Comparison of ENCODE assay signal across 21 cellular contexts in the genomic region with DNA sequence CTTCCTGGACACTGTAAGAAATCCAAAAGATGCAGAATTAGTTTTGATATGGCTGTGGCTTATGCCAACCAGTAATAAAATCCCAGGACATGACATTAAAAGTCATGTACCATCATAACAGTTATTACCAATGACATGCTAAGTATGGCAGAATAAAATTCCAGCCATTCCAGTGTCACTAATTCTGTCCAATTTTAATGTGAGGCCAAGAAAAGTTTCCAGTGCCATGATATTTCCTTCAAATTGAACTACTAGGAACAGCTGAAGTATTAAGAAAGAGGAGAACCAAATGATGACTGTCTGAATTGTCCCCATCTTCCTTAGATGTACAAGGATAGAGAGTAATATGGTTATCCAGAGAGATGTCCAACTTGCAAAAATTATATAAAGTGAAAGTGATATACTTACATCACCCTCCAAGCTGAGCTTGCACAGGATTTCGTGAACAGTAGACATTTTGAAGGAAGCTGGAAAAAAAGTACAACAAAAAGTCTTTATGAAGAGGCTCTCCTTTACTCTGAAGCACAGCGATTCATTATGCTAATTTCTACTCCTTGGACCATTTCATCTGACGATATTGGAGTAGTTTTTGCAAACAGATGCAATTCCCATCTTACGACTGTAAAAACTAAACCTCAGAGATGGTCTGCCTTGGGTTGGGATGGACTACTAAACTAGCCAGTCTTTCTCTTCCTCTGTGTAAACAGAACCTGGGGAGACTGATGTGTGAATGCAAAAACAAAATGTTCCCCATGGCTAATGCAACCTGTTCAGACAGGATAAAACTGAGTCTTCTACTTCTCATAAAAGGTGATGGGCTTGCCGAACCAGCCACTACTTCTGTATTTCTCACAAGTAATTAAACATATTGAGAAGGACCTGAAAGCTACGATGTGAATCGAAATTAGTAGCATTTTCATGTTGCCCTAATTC. TPM values are rescaled to one million over a fixed set of nuclear protein-coding genes. Genes with fewer than 3 reads are reported as not detected.
DNase-seq lines count a peak whose midpoint lies in the region; ATAC-seq, FAIRE-seq and TF ChIP-seq lines count a peak whose summit lies in the region.
"Had no signal": no experiment of that assay in that cellular context is flagged by ENCODE, and none has a peak within 500 bp of the region (broad histone marks: within the 10 kb centered on the region; RNA-seq: fewer than 3 reads in every experiment).

No MANE protein-coding gene starts in this region.

- H2AFZ ChIP-seq in astrocyte (ENCODE audit: low read depth, low read length) (no peak overlapping the region), smooth muscle cell (ENCODE audit: low read depth) (no peak overlapping the region)

- no peaks in the 10 kb centered on the region for H3K9me3 ChIP-seq in astrocyte (ENCODE audit: insufficient read depth, low read depth, low read length)
- no peaks in the 10 kb centered on the region for H3K9me3 ChIP-seq in smooth muscle cell (replicated peaks; ENCODE audit: low read depth)
- H3K9me3 ChIP-seq: transverse colon had no signal

- H3F3A ChIP-seq in smooth muscle cell (ENCODE audit: low read depth): peaks cover 63% of the 10 kb centered on the region

- H3K4me1 Mint-ChIP-seq in astrocyte (ENCODE audit: low read depth, unreplicated experiment) (peaks cover 61% of the 10 kb centered on the region), T-cell (peaks cover 19 to 52% (median 37%) of the 10 kb centered on the region in 3 donors)
- peaks cover 51% of the 10 kb centered on the region for H3K4me1 Mint-ChIP-seq in activated CD4-positive, alpha-beta memory T cell treated with anti-CD3 and anti-CD28 coated beads, Interleukin-2, amount 10 ng/mL, durations not matched to agents 7 days and 5 days

- H4K20me1 ChIP-seq in astrocyte (ENCODE audit: insufficient read depth, low read length) (peaks cover 96% of the 10 kb centered on the region), smooth muscle cell (ENCODE audit: low read depth) (peaks cover 100% of the 10 kb centered on the region)

- H3K9me3 Mint-ChIP-seq in astrocyte (ENCODE audit: unreplicated experiment) (no peaks in the 10 kb centered on the region), T-cell (no peaks in the 10 kb centered on the region)
- no peaks in the 10 kb centered on the region for H3K9me3 Mint-ChIP-seq in activated CD4-positive, alpha-beta memory T cell treated with anti-CD3 and anti-CD28 coated beads, Interleukin-2, amount 10 ng/mL, durations not matched to agents 7 days and 5 days
- H3K9me3 Mint-ChIP-seq: activated naive CD8-positive, alpha-beta T cell treated with anti-CD3 and anti-CD28 coated beads, Interleukin-2, amount 50 U/mL, for 24 hours; activated T-helper 17 cell treated with anti-CD3 and anti-CD28 coated beads, Interleukin-2, amount 50 U/mL, for 72 hours; stimulated activated naive B cell treated with anti-CD40 and anti-IgM and Interleukin-4, amounts not matched to agents 10 μg/mL and 1 μg/mL and 100 μg/mL, for 72 hours had no signal

- ATAC-seq in T-cell (replicated peaks in 1 of 4) (no peak), HG02981 (IDR thresholded peaks at IDR 0.05; ENCODE audit: unreplicated experiment) (no peak), GM21825 (IDR thresholded peaks at IDR 0.05; ENCODE audit: unreplicated experiment) (no peak)
- ATAC-seq: activated naive CD8-positive, alpha-beta T cell treated with anti-CD3 and anti-CD28 coated beads, Interleukin-2, amount 50 U/mL, for 24 hours; activated T-helper 17 cell treated with anti-CD3 and anti-CD28 coated beads, Interleukin-2, amount 50 U/mL, for 72 hours; left cardiac atrium; stimulated activated naive B cell treated with anti-CD40 and anti-IgM and Interleukin-4, amounts not matched to agents 10 μg/mL and 1 μg/mL and 100 μg/mL, for 72 hours had no signal

- CTCF ChIA-PET in T-cell (lab: Charles Lee): interaction anchor here (0.6 to 0.8 kb wide), 2 partner anchors 59 to 1751 kb away, joined by 3 to 8 read pairs; no protein-coding TSS in a partner anchor
- CTCF ChIA-PET in activated CD4-positive, alpha-beta memory T cell treated with anti-CD3 and anti-CD28 coated beads, Interleukin-2, amount 10 ng/mL, durations not matched to agents 7 days and 5 days (lab: Charles Lee): interaction anchor here (0.6 to 1.7 kb wide), 2 partner anchors 23 to 413 kb away, joined by 3 to 4 read pairs; no protein-coding TSS in a partner anchor

- H3K4me3 Mint-ChIP-seq in astrocyte (ENCODE audit: unreplicated experiment) (no peak overlapping the region), T-cell (no peak overlapping the region)
- H3K4me3 Mint-ChIP-seq in activated CD4-positive, alpha-beta memory T cell treated with anti-CD3 and anti-CD28 coated beads, Interleukin-2, amount 10 ng/mL, durations not matched to agents 7 days and 5 days: no peak overlapping the region
- H3K4me3 Mint-ChIP-seq: activated naive CD8-positive, alpha-beta T cell treated with anti-CD3 and anti-CD28 coated beads, Interleukin-2, amount 50 U/mL, for 24 hours; activated T-helper 17 cell treated with anti-CD3 and anti-CD28 coated beads, Interleukin-2, amount 50 U/mL, for 72 hours; stimulated activated naive B cell treated with anti-CD40 and anti-IgM and Interleukin-4, amounts not matched to agents 10 μg/mL and 1 μg/mL and 100 μg/mL, for 72 hours had no signal

- no peak overlapping the region for H3K4me3 ChIP-seq in astrocyte (ENCODE audit: insufficient read depth, low read depth, low read length)
- no peak overlapping the region for H3K4me3 ChIP-seq in fibroblast of pulmonary artery (replicated peaks; ENCODE audit: low read depth, low read length)
- no peak overlapping the region for H3K4me3 ChIP-seq in smooth muscle cell
- H3K4me3 ChIP-seq: transverse colon had no signal

- no peak overlapping the region for H3K27ac Mint-ChIP-seq in astrocyte (ENCODE audit: unreplicated experiment)
- H3K27ac Mint-ChIP-seq in T-cell: no peak overlapping the region
- H3K27ac Mint-ChIP-seq in activated CD4-positive, alpha-beta memory T cell treated with anti-CD3 and anti-CD28 coated beads, Interleukin-2, amount 10 ng/mL, durations not matched to agents 7 days and 5 days: no peak overlapping the region
- H3K27ac Mint-ChIP-seq: activated naive CD8-positive, alpha-beta T cell treated with anti-CD3 and anti-CD28 coated beads, Interleukin-2, amount 50 U/mL, for 24 hours; activated T-helper 17 cell treated with anti-CD3 and anti-CD28 coated beads, Interleukin-2, amount 50 U/mL, for 72 hours; stimulated activated naive B cell treated with anti-CD40 and anti-IgM and Interleukin-4, amounts not matched to agents 10 μg/mL and 1 μg/mL and 100 μg/mL, for 72 hours had no signal

- WGBS in smooth muscle cell (ENCODE audit: low lambda C conversion rate): 81% methylated on average over 7 of the region's 7 CpGs

- H3K79me2 ChIP-seq in astrocyte (ENCODE audit: insufficient read depth, low read length) (peaks cover 100% of the 10 kb centered on the region), smooth muscle cell (ENCODE audit: low read depth) (peaks cover 99% of the 10 kb centered on the region)

- DNase-seq in ELR (ENCODE audit: low read depth) (peak; percentile 63), astrocyte (ENCODE audit: low read depth) (no peak), fibroblast of pulmonary artery (ENCODE audit: low read depth) (peak; percentile 7), smooth muscle cell (lab: John Stamatoyannopoulos, UW; ENCODE audit: unreplicated experiment) (no peak), T-cell (no peak)
- DNase-seq in activated CD4-positive, alpha-beta memory T cell treated with anti-CD3 and anti-CD28 coated beads, Interleukin-2, amount 10 ng/mL, durations not matched to agents 7 days and 5 days: no peak
- DNase-seq: activated naive CD8-positive, alpha-beta T cell treated with anti-CD3 and anti-CD28 coated beads, Interleukin-2, amount 50 U/mL, for 24 hours; caudate nucleus; Karpas-422; left cardiac atrium; NCI-H1092 treated with DMSO at 0.1 percent for 48 hours; NCI-H2171; NCI-H69; retina; SHP77 treated with DMSO at 0.1 percent for 48 hours; stimulated activated CD4-positive, alpha-beta T cell treated with anti-CD3 and anti-CD28 coated beads, Interleukin-15, amount 100 ng/mL, for 24 hours; stimulated activated naive B cell treated with anti-CD40 and anti-IgM and Interleukin-4, amounts not matched to agents 10 μg/mL and 1 μg/mL and 100 μg/mL, for 72 hours; transverse colon had no signal

- H3K4me1 ChIP-seq in astrocyte (ENCODE audit: insufficient read depth, low read length) (peaks cover 72% of the 10 kb centered on the region), smooth muscle cell (ENCODE audit: low read depth) (peaks cover 16% of the 10 kb centered on the region)

- POLR2A ChIA-PET in T-cell (lab: Charles Lee): no interaction called here
- POLR2A ChIA-PET in activated CD4-positive, alpha-beta memory T cell treated with anti-CD3 and anti-CD28 coated beads, Interleukin-2, amount 10 ng/mL, durations not matched to agents 7 days and 5 days (lab: Charles Lee): interaction anchor here (1.0 to 2.6 kb wide), 2 partner anchors 10 to 12 kb away, joined by 4 to 10 read pairs; a partner anchor contains a TSS

- H3K36me3 Mint-ChIP-seq in astrocyte (ENCODE audit: low read depth, unreplicated experiment): peaks cover 7% of the 10 kb centered on the region
- peaks cover 27% of the 10 kb centered on the region for H3K36me3 Mint-ChIP-seq in T-cell
- H3K36me3 Mint-ChIP-seq in activated CD4-positive, alpha-beta memory T cell treated with anti-CD3 and anti-CD28 coated beads, Interleukin-2, amount 10 ng/mL, durations not matched to agents 7 days and 5 days (ENCODE audit: low read depth): peaks cover 62% of the 10 kb centered on the region

- no peak overlapping the region for H3K9ac ChIP-seq in astrocyte (ENCODE audit: low read length)
- no peak overlapping the region for H3K9ac ChIP-seq in smooth muscle cell (ENCODE audit: low read depth)

- H3K4me2 ChIP-seq in astrocyte (ENCODE audit: low read length) (peak overlapping the region; percentile 55), smooth muscle cell (peak overlapping the region; percentile 44)

- H3K27ac ChIP-seq in astrocyte (ENCODE audit: low read depth, low read length): no peak overlapping the region
- peak overlapping the region; percentile 99 for H3K27ac ChIP-seq in smooth muscle cell (ENCODE audit: low read depth)
- H3K27ac ChIP-seq: transverse colon had no signal

- no peaks in the 10 kb centered on the region for H3K27me3 ChIP-seq in astrocyte (ENCODE audit: insufficient read depth, low read length)
- H3K27me3 ChIP-seq in smooth muscle cell (ENCODE audit: low read depth): no peaks in the 10 kb centered on the region
- H3K27me3 ChIP-seq: transverse colon had no signal

- no peak for TF ChIP-seq CTCF in astrocyte (IDR thresholded peaks at IDR 0.05; ENCODE audit: insufficient read depth, low read depth, low read length)
- no peak for TF ChIP-seq CTCF in fibroblast of pulmonary artery (IDR thresholded peaks at IDR 0.05; ENCODE audit: low read length, missing control alignments)
- TF ChIP-seq CTCF in smooth muscle cell (IDR thresholded peaks at IDR 0.05; ENCODE audit: borderline replicate concordance, insufficient read depth, poor library complexity, severe bottlenecking): no peak

- H3K27me3 Mint-ChIP-seq in astrocyte (ENCODE audit: low read depth, unreplicated experiment) (no peaks in the 10 kb centered on the region), T-cell (no peaks in the 10 kb centered on the region)
- no peaks in the 10 kb centered on the region for H3K27me3 Mint-ChIP-seq in activated CD4-positive, alpha-beta memory T cell treated with anti-CD3 and anti-CD28 coated beads, Interleukin-2, amount 10 ng/mL, durations not matched to agents 7 days and 5 days
- H3K27me3 Mint-ChIP-seq: activated naive CD8-positive, alpha-beta T cell treated with anti-CD3 and anti-CD28 coated beads, Interleukin-2, amount 50 U/mL, for 24 hours; activated T-helper 17 cell treated with anti-CD3 and anti-CD28 coated beads, Interleukin-2, amount 50 U/mL, for 72 hours; stimulated activated naive B cell treated with anti-CD40 and anti-IgM and Interleukin-4, amounts not matched to agents 10 μg/mL and 1 μg/mL and 100 μg/mL, for 72 hours had no signal

- H3K36me3 ChIP-seq in astrocyte (ENCODE audit: insufficient read depth, low read length) (peaks cover 73% of the 10 kb centered on the region), smooth muscle cell (ENCODE audit: low read depth) (peaks cover 9% of the 10 kb centered on the region)

- no peak for FAIRE-seq in astrocyte (lab: Jason Lieb, UNC)

RNA-seq across cellular contexts. Expression of a gene that starts 11.9 kb away (rescaled TPM):
- 2,269 and 2,599 TPM in 2 replicates for total RNA-seq in astrocyte
- 2,380 and 2,477 TPM in 2 replicates for total RNA-seq in smooth muscle cell
- 2,665 and 3,194 TPM in 2 replicates for polyA plus RNA-seq in smooth muscle cell
- total RNA-seq in T-cell: 100 to 1,000 TPM in 4 of 5 donors, 10 to 100 TPM in 1; 59.4 to 223 (median 159) TPM
- 100 to 1,000 TPM; 558 to 566 TPM for total RNA-seq in activated CD4-positive, alpha-beta memory T cell treated with anti-CD3 and anti-CD28 coated beads, Interleukin-2, amount 10 ng/mL, durations not matched to agents 7 days and 5 days

Comparison
In these comparisons a context has a peak if more than half of its experiments do, and no peak if none do; other contexts are left out.
1. DNase-seq: peak in ELR (single experiment) and fibroblast of pulmonary artery (single experiment); none in astrocyte (single experiment), smooth muscle cell (single experiment), T-cell (0 of 34) and activated CD4-positive, alpha-beta memory T cell treated with anti-CD3 and anti-CD28 coated beads, Interleukin-2, amount 10 ng/mL, durations not matched to agents 7 days and 5 days (single experiment).